In the genomic region with DNA sequence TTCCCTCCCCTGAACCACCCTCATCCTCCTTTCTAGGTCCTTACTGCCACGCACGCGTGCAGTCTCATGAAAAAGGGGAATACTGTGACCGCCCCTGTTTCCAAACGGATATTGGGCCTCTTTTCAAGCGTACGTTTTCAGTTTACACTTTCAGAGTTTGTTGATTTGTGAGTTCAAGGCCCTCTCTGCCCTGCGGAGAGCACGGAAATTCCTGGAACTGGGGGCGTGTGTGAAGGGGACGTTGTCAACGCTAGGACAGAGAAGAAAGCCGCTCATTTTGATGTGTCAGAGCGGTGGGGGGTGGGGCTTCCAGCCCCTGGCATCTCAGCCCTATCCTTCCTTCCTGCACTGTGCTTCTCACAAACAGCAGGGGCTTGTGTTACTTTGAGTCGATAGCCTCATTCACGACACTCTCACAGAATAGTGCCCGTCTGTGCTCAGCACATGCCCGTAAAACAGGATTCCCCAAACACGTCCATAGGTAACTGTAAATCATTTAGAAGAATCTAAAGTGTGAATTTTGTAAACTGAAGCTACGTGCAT, we compare ENCODE assay signal across 19 cellular contexts.
DNase-seq lines count a peak whose midpoint lies in the region; ATAC-seq, FAIRE-seq and TF ChIP-seq lines count a peak whose summit lies in the region.
"Had no signal": no experiment of that assay in that cellular context is flagged by ENCODE, and none has a peak within 500 bp of the region (broad histone marks: within the 10 kb centered on the region; RNA-seq: fewer than 3 reads in every experiment).

No MANE protein-coding gene starts in this region.

- H3K27me3 Mint-ChIP-seq in stimulated activated naive B cell treated with anti-CD40 and anti-IgM and Interleukin-4, amounts not matched to agents 10 μg/mL and 1 μg/mL and 100 μg/mL, for 72 hours, result peaks cover 7% of the 10 kb centered on the region in 2 donors
- peaks cover 6% of the 10 kb centered on the region for H3K27me3 Mint-ChIP-seq in nephron progenitor cell (ENCODE audit: low read depth, poor library complexity)

- no peak overlapping the region for H4K5ac ChIP-seq in mesendoderm (ENCODE audit: low read length)

- DNase-seq in mesendoderm, result peak; percentile 37
- peak; percentile 43 for DNase-seq in testis
- no peak for DNase-seq in stimulated activated naive B cell treated with anti-CD40 and anti-IgM and Interleukin-4, amounts not matched to agents 10 μg/mL and 1 μg/mL and 100 μg/mL, for 72 hours
- DNase-seq in nephron progenitor cell, result no peak
- no peak for DNase-seq in foreskin keratinocyte
- DNase-seq: C1 segment of cervical spinal cord; Calu3; CD4-positive, alpha-beta memory T cell; COR-L47; DMS53; DMS79 treated with DMSO at 0.1 percent for 48 hours; H9 had no signal

- H3K27ac ChIP-seq in mesendoderm (ENCODE audit: low read depth, low read length) (no peak overlapping the region), testis (peak overlapping the region; percentile 64 to 91), foreskin keratinocyte (no peak overlapping the region)

- no peak for ATAC-seq in stimulated activated naive B cell treated with anti-CD40 and anti-IgM and Interleukin-4, amounts not matched to agents 10 μg/mL and 1 μg/mL and 100 μg/mL, for 72 hours (replicated peaks)
- ATAC-seq in foreskin keratinocyte, result no peak
- ATAC-seq: GM12878, GM23338, HCT116 had no signal

- no CpG with 5 or more reads among the region's 20 CpGs for WGBS in mesendoderm (ENCODE audit: extremely low coverage, insufficient coverage, low lambda C conversion rate)
- 56 to 64% methylated on average over 20 of the region's 20 CpGs for WGBS in testis, 2 donors

- H2AK5ac ChIP-seq in mesendoderm (ENCODE audit: low read length), result no peak overlapping the region

- no peaks in the 10 kb centered on the region for H3K27me3 ChIP-seq in mesendoderm (ENCODE audit: insufficient read depth, low read length, poor library complexity)
- H3K27me3 ChIP-seq in testis, result no peaks in the 10 kb centered on the region
- H3K27me3 ChIP-seq in foreskin keratinocyte, result no peaks in the 10 kb centered on the region

- H3K9ac ChIP-seq in mesendoderm (ENCODE audit: low read length), result no peak overlapping the region

- H3K4me2 ChIP-seq in mesendoderm (ENCODE audit: low read length), result no peak overlapping the region
- H3K4me2 ChIP-seq: GM23338 had no signal

- peaks cover 34% of the 10 kb centered on the region for H3K9me3 ChIP-seq in iPS-18c (ENCODE audit: control insufficient read depth, insufficient read depth, low read length)
- H3K9me3 ChIP-seq in testis, result no peaks in the 10 kb centered on the region

- no peak overlapping the region for H4K8ac ChIP-seq in mesendoderm (ENCODE audit: low read depth, low read length)

- no peaks in the 10 kb centered on the region for H3K79me1 ChIP-seq in mesendoderm (ENCODE audit: low read length)

- no peaks in the 10 kb centered on the region for H3K36me3 Mint-ChIP-seq in stimulated activated naive B cell treated with anti-CD40 and anti-IgM and Interleukin-4, amounts not matched to agents 10 μg/mL and 1 μg/mL and 100 μg/mL, for 72 hours
- H3K36me3 Mint-ChIP-seq in nephron progenitor cell (ENCODE audit: low read depth), result peaks cover 5% of the 10 kb centered on the region

- TF ChIP-seq POLR2A in testis (IDR thresholded peaks at IDR 0.05), result no peak

- H3K4me1 ChIP-seq in mesendoderm (ENCODE audit: control insufficient read depth, low read depth, low read length), result no peaks in the 10 kb centered on the region
- H3K4me1 ChIP-seq in testis, result peaks cover 83% of the 10 kb centered on the region
- no peaks in the 10 kb centered on the region for H3K4me1 ChIP-seq in foreskin keratinocyte

- no peak overlapping the region for H2BK5ac ChIP-seq in mesendoderm (ENCODE audit: low read length)

- H3K36me3 ChIP-seq in mesendoderm (ENCODE audit: control insufficient read depth, insufficient read depth, low read length), result no peaks in the 10 kb centered on the region
- H3K36me3 ChIP-seq in testis (ENCODE audit: low read depth, missing control alignments), result no peaks in the 10 kb centered on the region

- intact Hi-C loops in testis (cut with DNase I; ENCODE audit: low total_unique reads), result no loop called here

- H3K23ac ChIP-seq in mesendoderm (ENCODE audit: low read length), result no peak overlapping the region

- 0 out of 2 replicates have a peak overlapping the region, but pooled peaks have one; percentile 9 for H3K4me3 ChIP-seq in iPS-18c (ENCODE audit: insufficient read depth, low read depth, low read length)
- H3K4me3 ChIP-seq in mesendoderm (ENCODE audit: low read length), result no peak overlapping the region
- no peak overlapping the region for H3K4me3 ChIP-seq in testis
- H3K4me3 ChIP-seq: GM12878, GM23338 had no signal

- no peak overlapping the region for H3K4ac ChIP-seq in mesendoderm (ENCODE audit: low read depth, low read length)

- TF ChIP-seq CTCF in testis (IDR thresholded peaks at IDR 0.05), result no peak
- no peak for TF ChIP-seq CTCF in nephron progenitor cell (IDR thresholded peaks at IDR 0.05)
- no peak for TF ChIP-seq CTCF in foreskin keratinocyte (conservative IDR thresholded peaks at IDR 0.05)

- peak; percentile 93 for FAIRE-seq in TTC549 (lab: Jason Lieb, UNC)
- FAIRE-seq: G401.6, GM12878, GM19239 had no signal

- peaks cover 29 to 31% of the 10 kb centered on the region in 2 donors for H3K9me3 Mint-ChIP-seq in stimulated activated naive B cell treated with anti-CD40 and anti-IgM and Interleukin-4, amounts not matched to agents 10 μg/mL and 1 μg/mL and 100 μg/mL, for 72 hours
- H3K9me3 Mint-ChIP-seq in nephron progenitor cell, result peaks cover 93% of the 10 kb centered on the region

- H3K4me3 Mint-ChIP-seq in stimulated activated naive B cell treated with anti-CD40 and anti-IgM and Interleukin-4, amounts not matched to agents 10 μg/mL and 1 μg/mL and 100 μg/mL, for 72 hours, result no peak overlapping the region
- H3K4me3 Mint-ChIP-seq in nephron progenitor cell, result no peak overlapping the region
- H3K4me3 Mint-ChIP-seq: CD4-positive, alpha-beta memory T cell; GM23338; H9 had no signal

- H3K27ac Mint-ChIP-seq in stimulated activated naive B cell treated with anti-CD40 and anti-IgM and Interleukin-4, amounts not matched to agents 10 μg/mL and 1 μg/mL and 100 μg/mL, for 72 hours, result no peak overlapping the region
- H3K27ac Mint-ChIP-seq in nephron progenitor cell, result no peak overlapping the region
- H3K27ac Mint-ChIP-seq: CD4-positive, alpha-beta memory T cell; GM23338; H9 had no signal

- no peak overlapping the region for H3K18ac ChIP-seq in mesendoderm (ENCODE audit: low read length)

- no peaks in the 10 kb centered on the region for H3K4me1 Mint-ChIP-seq in stimulated activated naive B cell treated with anti-CD40 and anti-IgM and Interleukin-4, amounts not matched to agents 10 μg/mL and 1 μg/mL and 100 μg/mL, for 72 hours
- no peaks in the 10 kb centered on the region for H3K4me1 Mint-ChIP-seq in nephron progenitor cell
- H3K4me1 Mint-ChIP-seq: CD4-positive, alpha-beta memory T cell; GM23338; H9 had no signal

- no peak overlapping the region for H3K56ac ChIP-seq in mesendoderm (ENCODE audit: low read length)

- H3K79me2 ChIP-seq in mesendoderm (ENCODE audit: control insufficient read depth, insufficient read depth, low read length), result no peaks in the 10 kb centered on the region

- no peak overlapping the region for H2BK120ac ChIP-seq in mesendoderm (ENCODE audit: low read depth, low read length)

- no peak overlapping the region for H2BK15ac ChIP-seq in mesendoderm (replicated peaks; ENCODE audit: low read depth)

Comparison
In these comparisons a context has a peak if more than half of its experiments do, and no peak if none do; other contexts are left out.
1. DNase-seq: peak in mesendoderm (single experiment) and testis (single experiment); none in stimulated activated naive B cell treated with anti-CD40 and anti-IgM and Interleukin-4, amounts not matched to agents 10 μg/mL and 1 μg/mL and 100 μg/mL, for 72 hours (single experiment), nephron progenitor cell (single experiment) and foreskin keratinocyte (0 of 2).
2. H3K27ac ChIP-seq: peak in testis (2 of 2); none in mesendoderm (single experiment) and foreskin keratinocyte (single experiment).